8 cellular contexts compared by ENCODE assay signal in the genomic region with DNA sequence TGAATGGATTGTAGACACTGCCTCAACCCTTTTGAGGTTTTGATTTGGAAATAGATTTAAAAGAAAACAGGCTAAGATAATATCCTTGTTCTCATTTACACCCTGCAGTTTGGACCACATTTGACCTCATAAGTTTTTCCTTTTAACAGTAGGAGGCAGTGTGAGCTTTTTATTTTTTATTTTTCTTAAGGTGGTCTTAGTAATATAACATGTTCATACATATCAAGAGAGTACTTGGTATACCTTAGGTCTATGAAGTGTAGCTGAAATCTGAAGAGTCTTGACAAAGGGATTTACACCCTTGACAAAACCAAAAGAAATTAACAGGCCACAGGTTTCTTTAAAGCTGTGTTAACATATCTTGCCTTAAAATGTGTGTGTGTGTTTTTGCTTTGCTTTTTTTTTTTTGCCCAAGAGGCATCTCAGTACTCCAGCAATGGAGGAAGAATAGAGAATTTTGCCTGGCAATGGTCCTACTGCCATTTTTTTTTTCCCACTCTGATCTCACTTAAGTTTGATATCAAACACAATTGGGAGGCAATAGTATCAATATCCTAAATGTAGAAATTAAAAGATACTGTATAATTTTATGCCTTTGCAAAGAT. TPM values are rescaled to one million over a fixed set of nuclear protein-coding genes. Genes with fewer than 3 reads are reported as not detected.
A peak's percentile ranks its signal among the peaks of the same experiment; 100 is the strongest.
DNase-seq lines count a peak whose midpoint lies in the region; ATAC-seq and TF ChIP-seq lines count a peak whose summit lies in the region.

No MANE protein-coding gene starts in this region.

- no peaks in the 10 kb centered on the region for H3K36me3 ChIP-seq in body of pancreas (replicated peaks in 1 of 2; ENCODE audit: insufficient read depth in 1 of 2, low read depth in 2 of 2)

- no peak overlapping the region for H4K8ac ChIP-seq in H9 (replicated peaks; ENCODE audit: insufficient read length, low read depth, low read length)

- no peaks in the 10 kb centered on the region for H3K27me3 Mint-ChIP-seq in H9 (ENCODE audit: low read depth)
- H3K27me3 Mint-ChIP-seq in activated CD8-positive, alpha-beta T cell treated with anti-CD3 and anti-CD28 coated beads for 36 hours: no peaks in the 10 kb centered on the region

- no peak overlapping the region for H3K14ac ChIP-seq in H9 (ENCODE audit: insufficient read depth, low read length)

- H2AFZ ChIP-seq in H9 (ENCODE audit: low read length): no peak overlapping the region

- TF ChIP-seq CTCF in H9 (conservative IDR thresholded peaks at IDR 0.05) (peak; percentile 42; the same call in 2 of the 3 replicates), body of pancreas (IDR thresholded peaks at IDR 0.05) (no peak)
- peak; percentile 39 for TF ChIP-seq CTCF in activated CD8-positive, alpha-beta T cell treated with anti-CD3 and anti-CD28 coated beads for 36 hours (IDR thresholded peaks at IDR 0.05)

- no peak for TF ChIP-seq POLR2A in body of pancreas (IDR thresholded peaks at IDR 0.05)

- H3K4me1 ChIP-seq in H9 (ENCODE audit: insufficient read depth, low read length) (no peaks in the 10 kb centered on the region), body of pancreas (peaks cover 20% of the 10 kb centered on the region)

- no peaks in the 10 kb centered on the region for H3K27me3 ChIP-seq in H9 (ENCODE audit: insufficient read depth, low read length)
- no peaks in the 10 kb centered on the region for H3K27me3 ChIP-seq in body of pancreas

- in situ Hi-C loops in ACHN (cut with HindIII; ENCODE audit: low pct_ligation_motif_present, low pct_unique_long_range_greater_than_20kb, low sequenced_read_pairs): no loop called here

- no peaks in the 10 kb centered on the region for H3K79me1 ChIP-seq in H9 (ENCODE audit: insufficient read depth, low read depth, low read length, poor library complexity, severe bottlenecking)

- no peak overlapping the region for H2BK5ac ChIP-seq in H9 (ENCODE audit: insufficient read length, low read length)

- DNase-seq in ACHN: peak; percentile 11
- DNase-seq in H9: no peak
- DNase-seq in activated CD8-positive, alpha-beta T cell treated with anti-CD3 and anti-CD28 coated beads for 36 hours: no peak
- peak; percentile 32 for DNase-seq in inferior parietal cortex (ENCODE audit: extremely low spot score)
- no peak for DNase-seq in posterior vena cava (ENCODE audit: low spot score)
- DNase-seq in NCI-H2107 treated with DMSO at 0.1 percent for 48 hours (lab: John Stamatoyannopoulos, UW; ENCODE audit: unreplicated experiment): no peak
- no peak for DNase-seq in body of pancreas

- H3K4ac ChIP-seq in H9 (ENCODE audit: low read depth, low read length): no peak overlapping the region

- no peak for ATAC-seq in activated CD8-positive, alpha-beta T cell treated with anti-CD3 and anti-CD28 coated beads for 36 hours
- ATAC-seq in HG03025 (IDR thresholded peaks at IDR 0.05; ENCODE audit: low FRiP score, unreplicated experiment) (no peak), body of pancreas (no peak)

- peaks cover 14% of the 10 kb centered on the region; the same call in 1 of the 2 replicates for H3K79me2 ChIP-seq in H9 (ENCODE audit: insufficient read depth, low read length)

- H3K4me3 ChIP-seq in body of pancreas: no peak overlapping the region

- H4K91ac ChIP-seq in H9 (ENCODE audit: insufficient read length, low read depth, low read length): no peak overlapping the region

- H3K9me3 ChIP-seq in H9 (ENCODE audit: control insufficient read depth, low read depth, low read length) (no peaks in the 10 kb centered on the region), body of pancreas (no peaks in the 10 kb centered on the region)

- H4K20me1 ChIP-seq in H9 (ENCODE audit: control insufficient read depth, insufficient read depth, insufficient read length): no peaks in the 10 kb centered on the region

- H3K27ac ChIP-seq in H9 (ENCODE audit: insufficient read length, low read depth, low read length) (no peak overlapping the region), body of pancreas (no peak overlapping the region)

- no peak overlapping the region for H2BK12ac ChIP-seq in H9 (ENCODE audit: insufficient read length, low read depth, low read length)

- intact Hi-C loops in activated CD8-positive, alpha-beta T cell treated with anti-CD3 and anti-CD28 coated beads for 36 hours (cut with micrococcal nuclease): loop anchor here (5.0 to 10.0 kb wide), 4 partner anchors 52 to 599 kb away; no protein-coding TSS in a partner anchor
- intact Hi-C loops in posterior vena cava (cut with DNase I): loop anchor here (10.0 kb wide), 2 partner anchors 111 to 599 kb away; no protein-coding TSS in a partner anchor
- intact Hi-C loops in body of pancreas (cut with DNase I): no loop called here

- no peak overlapping the region for H3K18ac ChIP-seq in H9 (ENCODE audit: insufficient read length, low read depth, low read length)

- no peak overlapping the region for H3K9ac ChIP-seq in H9 (ENCODE audit: extremely low read depth, insufficient read length, low read length)

- POLR2A ChIA-PET in activated CD8-positive, alpha-beta T cell treated with anti-CD3 and anti-CD28 coated beads for 36 hours (lab: Charles Lee): no interaction called here

- H2BK120ac ChIP-seq in H9 (ENCODE audit: low read depth, low read length, poor library complexity, severe bottlenecking): no peak overlapping the region

- peak overlapping the region; percentile 49 for H3K4me2 ChIP-seq in H9 (ENCODE audit: insufficient read depth, insufficient read length, low read length)

- peak overlapping the region; percentile 94 to 99 for H3K4me3 Mint-ChIP-seq in H9
- peak overlapping the region; percentile 98 for H3K4me3 Mint-ChIP-seq in activated CD8-positive, alpha-beta T cell treated with anti-CD3 and anti-CD28 coated beads for 36 hours

- peaks cover 1 to 5% (median 3%) of the 10 kb centered on the region in 3 experiments; a peak in 3 of 7 replicates for H3K36me3 Mint-ChIP-seq in H9 (ENCODE audit: insufficient read depth in 1 of 3, low read depth in 3 of 3)
- H3K36me3 Mint-ChIP-seq in activated CD8-positive, alpha-beta T cell treated with anti-CD3 and anti-CD28 coated beads for 36 hours (ENCODE audit: low read depth): peaks cover 28% of the 10 kb centered on the region

- H3K9me3 Mint-ChIP-seq in H9: no peaks in the 10 kb centered on the region
- H3K9me3 Mint-ChIP-seq in activated CD8-positive, alpha-beta T cell treated with anti-CD3 and anti-CD28 coated beads for 36 hours: no peaks in the 10 kb centered on the region

- no peak overlapping the region for H2AK5ac ChIP-seq in H9 (ENCODE audit: insufficient read length, low read length)

- H3K23me2 ChIP-seq in H9 (ENCODE audit: insufficient read length, low read depth, low read length, poor library complexity, severe bottlenecking): peaks cover 12% of the 10 kb centered on the region

- H4K5ac ChIP-seq in H9 (ENCODE audit: insufficient read length, low read depth, low read length): no peak overlapping the region

- no peak overlapping the region for H3K23ac ChIP-seq in H9 (ENCODE audit: insufficient read length, low read depth, low read length)

- H3T11ph ChIP-seq in H9 (ENCODE audit: low read length): no peak overlapping the region

- CTCF ChIA-PET in activated CD8-positive, alpha-beta T cell treated with anti-CD3 and anti-CD28 coated beads for 36 hours (lab: Charles Lee): interaction anchor here (0.6 to 4.4 kb wide), 3 partner anchors 15 to 123 kb away, joined by 3 to 21 read pairs (median 3); no protein-coding TSS in a partner anchor

- H2BK15ac ChIP-seq in H9 (ENCODE audit: low read depth, low read length): no peak overlapping the region

- no peak overlapping the region for H3K56ac ChIP-seq in H9 (ENCODE audit: insufficient read length, low read depth, low read length)

- H3K4me1 Mint-ChIP-seq in H9: peaks cover 31 to 32% of the 10 kb centered on the region in 2 experiments
- H3K4me1 Mint-ChIP-seq in activated CD8-positive, alpha-beta T cell treated with anti-CD3 and anti-CD28 coated beads for 36 hours (ENCODE audit: low read depth): peaks cover 41% of the 10 kb centered on the region

- no peak overlapping the region for H2BK20ac ChIP-seq in H9 (ENCODE audit: low read depth, low read length, poor library complexity, severe bottlenecking)

- 0 out of 7 replicates have a peak overlapping the region, but pooled peaks of 2 of the 3 experiments have one; percentile 23 to 40 for H3K27ac Mint-ChIP-seq in H9
- H3K27ac Mint-ChIP-seq in activated CD8-positive, alpha-beta T cell treated with anti-CD3 and anti-CD28 coated beads for 36 hours: peak overlapping the region; percentile 75

RNA-seq across cellular contexts. Expression of a gene that starts 3.3 kb away (rescaled TPM):
- total RNA-seq in H9 (2021) (18.2 and 18.7 TPM in 2 replicates), posterior vena cava (10 to 100 TPM; 10.7 to 14.1 TPM), body of pancreas (1 to 10 TPM; 3.6 to 6.5 TPM)
- total RNA-seq in activated CD8-positive, alpha-beta T cell treated with anti-CD3 and anti-CD28 coated beads for 36 hours: 10 to 100 TPM; 14.4 to 15.3 TPM

Comparison
In these comparisons a context has a peak if more than half of its experiments do, and no peak if none do; other contexts are left out.
1. DNase-seq: peak in ACHN (single experiment) and inferior parietal cortex (single experiment); none in H9 (single experiment), activated CD8-positive, alpha-beta T cell treated with anti-CD3 and anti-CD28 coated beads for 36 hours (single experiment), posterior vena cava (single experiment), NCI-H2107 treated with DMSO at 0.1 percent for 48 hours (single experiment) and body of pancreas (0 of 4).
2. CTCF ChIP-seq: peak in H9 (single experiment) and activated CD8-positive, alpha-beta T cell treated with anti-CD3 and anti-CD28 coated beads for 36 hours (single experiment); none in body of pancreas (0 of 7).